Comparison of ENCODE assay signal across 1 cellular context in the genomic region with DNA sequence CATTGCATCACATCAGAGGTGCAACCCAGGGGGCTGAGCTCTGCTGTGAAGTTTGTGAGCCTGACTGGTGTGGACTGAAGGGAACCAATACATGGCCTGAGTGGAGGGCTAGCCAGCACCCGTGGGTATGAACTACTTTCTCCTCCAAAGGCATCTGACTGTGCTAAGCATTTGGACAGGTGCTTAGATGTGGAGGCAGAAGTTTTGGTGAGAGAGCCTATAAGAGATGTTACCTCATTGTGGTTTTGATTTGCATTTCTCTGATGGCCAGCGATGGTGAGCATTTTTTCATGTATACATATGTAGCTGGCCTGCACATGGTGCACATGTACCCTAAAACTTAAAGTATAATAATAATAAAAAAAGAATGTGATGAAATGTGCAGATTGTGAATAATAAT.
TF ChIP-seq lines count a peak whose summit lies in the region.

No MANE protein-coding gene starts in this region.

TF ChIP-seq in GM12878, 131 proteins besides CTCF, POLR2A, EP300 and RAD21 (continued from another document):
- TF ChIP-seq, protein P1, sequence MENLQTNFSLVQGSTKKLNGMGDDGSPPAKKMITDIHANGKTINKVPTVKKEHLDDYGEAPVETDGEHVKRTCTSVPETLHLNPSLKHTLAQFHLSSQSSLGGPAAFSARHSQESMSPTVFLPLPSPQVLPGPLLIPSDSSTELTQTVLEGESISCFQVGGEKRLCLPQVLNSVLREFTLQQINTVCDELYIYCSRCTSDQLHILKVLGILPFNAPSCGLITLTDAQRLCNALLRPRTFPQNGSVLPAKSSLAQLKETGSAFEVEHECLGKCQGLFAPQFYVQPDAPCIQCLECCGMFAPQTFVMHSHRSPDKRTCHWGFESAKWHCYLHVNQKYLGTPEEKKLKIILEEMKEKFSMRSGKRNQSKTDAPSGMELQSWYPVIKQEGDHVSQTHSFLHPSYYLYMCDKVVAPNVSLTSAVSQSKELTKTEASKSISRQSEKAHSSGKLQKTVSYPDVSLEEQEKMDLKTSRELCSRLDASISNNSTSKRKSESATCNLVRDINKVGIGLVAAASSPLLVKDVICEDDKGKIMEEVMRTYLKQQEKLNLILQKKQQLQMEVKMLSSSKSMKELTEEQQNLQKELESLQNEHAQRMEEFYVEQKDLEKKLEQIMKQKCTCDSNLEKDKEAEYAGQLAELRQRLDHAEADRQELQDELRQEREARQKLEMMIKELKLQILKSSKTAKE (IDR thresholded peaks at IDR 0.05; ENCODE audit: low read depth, poor library complexity, severe bottlenecking): no peak
- TF ChIP-seq TAF1 (IDR thresholded peaks at IDR 0.05; ENCODE audit: borderline replicate concordance, low read depth, low read length) (no peak), KAT2A (conservative IDR thresholded peaks at IDR 0.05; ENCODE audit: control insufficient read depth, low read depth, low read length) (no peak), SPI1 (IDR thresholded peaks at IDR 0.05; ENCODE audit: borderline replicate concordance, insufficient read depth, low read depth, low read length) (no peak), GATAD2B (conservative IDR thresholded peaks at IDR 0.05; ENCODE audit: low read depth) (no peak), IRF4 (IDR thresholded peaks at IDR 0.05; ENCODE audit: low read depth, low read length) (no peak), WRNIP1 (IDR thresholded peaks at IDR 0.05; ENCODE audit: borderline replicate concordance, low read depth, low read length) (no peak), NR2C2 (IDR thresholded peaks at IDR 0.05; ENCODE audit: borderline replicate concordance, control insufficient read depth, insufficient read length, low read depth) (no peak), ASH2L (IDR thresholded peaks at IDR 0.05; ENCODE audit: borderline replicate concordance, low read depth) (no peak), TCF7 (IDR thresholded peaks at IDR 0.05; ENCODE audit: borderline replicate concordance) (no peak), ZBED1 (IDR thresholded peaks at IDR 0.05; ENCODE audit: borderline replicate concordance) (no peak), CBFB (IDR thresholded peaks at IDR 0.05; ENCODE audit: low read depth) (no peak)
- TF ChIP-seq, protein P2, sequence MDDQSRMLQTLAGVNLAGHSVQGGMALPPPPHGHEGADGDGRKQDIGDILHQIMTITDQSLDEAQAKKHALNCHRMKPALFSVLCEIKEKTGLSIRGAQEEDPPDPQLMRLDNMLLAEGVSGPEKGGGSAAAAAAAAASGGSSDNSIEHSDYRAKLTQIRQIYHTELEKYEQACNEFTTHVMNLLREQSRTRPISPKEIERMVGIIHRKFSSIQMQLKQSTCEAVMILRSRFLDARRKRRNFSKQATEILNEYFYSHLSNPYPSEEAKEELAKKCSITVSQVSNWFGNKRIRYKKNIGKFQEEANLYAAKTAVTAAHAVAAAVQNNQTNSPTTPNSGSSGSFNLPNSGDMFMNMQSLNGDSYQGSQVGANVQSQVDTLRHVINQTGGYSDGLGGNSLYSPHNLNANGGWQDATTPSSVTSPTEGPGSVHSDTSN (IDR thresholded peaks at IDR 0.05; ENCODE audit: insufficient replicate concordance, low read depth, low read length): no peak
- TF ChIP-seq, protein P3, sequence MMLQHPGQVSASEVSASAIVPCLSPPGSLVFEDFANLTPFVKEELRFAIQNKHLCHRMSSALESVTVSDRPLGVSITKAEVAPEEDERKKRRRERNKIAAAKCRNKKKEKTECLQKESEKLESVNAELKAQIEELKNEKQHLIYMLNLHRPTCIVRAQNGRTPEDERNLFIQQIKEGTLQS (IDR thresholded peaks at IDR 0.05; ENCODE audit: borderline replicate concordance, extremely low read depth, low read depth, low read length): no peak
- TF ChIP-seq, protein P4, sequence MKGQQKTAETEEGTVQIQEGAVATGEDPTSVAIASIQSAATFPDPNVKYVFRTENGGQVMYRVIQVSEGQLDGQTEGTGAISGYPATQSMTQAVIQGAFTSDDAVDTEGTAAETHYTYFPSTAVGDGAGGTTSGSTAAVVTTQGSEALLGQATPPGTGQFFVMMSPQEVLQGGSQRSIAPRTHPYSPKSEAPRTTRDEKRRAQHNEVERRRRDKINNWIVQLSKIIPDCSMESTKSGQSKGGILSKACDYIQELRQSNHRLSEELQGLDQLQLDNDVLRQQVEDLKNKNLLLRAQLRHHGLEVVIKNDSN (IDR thresholded peaks at IDR 0.05; ENCODE audit: borderline replicate concordance, extremely low read length, insufficient read depth, low read depth, low read length): no peak
- TF ChIP-seq, protein P5, sequence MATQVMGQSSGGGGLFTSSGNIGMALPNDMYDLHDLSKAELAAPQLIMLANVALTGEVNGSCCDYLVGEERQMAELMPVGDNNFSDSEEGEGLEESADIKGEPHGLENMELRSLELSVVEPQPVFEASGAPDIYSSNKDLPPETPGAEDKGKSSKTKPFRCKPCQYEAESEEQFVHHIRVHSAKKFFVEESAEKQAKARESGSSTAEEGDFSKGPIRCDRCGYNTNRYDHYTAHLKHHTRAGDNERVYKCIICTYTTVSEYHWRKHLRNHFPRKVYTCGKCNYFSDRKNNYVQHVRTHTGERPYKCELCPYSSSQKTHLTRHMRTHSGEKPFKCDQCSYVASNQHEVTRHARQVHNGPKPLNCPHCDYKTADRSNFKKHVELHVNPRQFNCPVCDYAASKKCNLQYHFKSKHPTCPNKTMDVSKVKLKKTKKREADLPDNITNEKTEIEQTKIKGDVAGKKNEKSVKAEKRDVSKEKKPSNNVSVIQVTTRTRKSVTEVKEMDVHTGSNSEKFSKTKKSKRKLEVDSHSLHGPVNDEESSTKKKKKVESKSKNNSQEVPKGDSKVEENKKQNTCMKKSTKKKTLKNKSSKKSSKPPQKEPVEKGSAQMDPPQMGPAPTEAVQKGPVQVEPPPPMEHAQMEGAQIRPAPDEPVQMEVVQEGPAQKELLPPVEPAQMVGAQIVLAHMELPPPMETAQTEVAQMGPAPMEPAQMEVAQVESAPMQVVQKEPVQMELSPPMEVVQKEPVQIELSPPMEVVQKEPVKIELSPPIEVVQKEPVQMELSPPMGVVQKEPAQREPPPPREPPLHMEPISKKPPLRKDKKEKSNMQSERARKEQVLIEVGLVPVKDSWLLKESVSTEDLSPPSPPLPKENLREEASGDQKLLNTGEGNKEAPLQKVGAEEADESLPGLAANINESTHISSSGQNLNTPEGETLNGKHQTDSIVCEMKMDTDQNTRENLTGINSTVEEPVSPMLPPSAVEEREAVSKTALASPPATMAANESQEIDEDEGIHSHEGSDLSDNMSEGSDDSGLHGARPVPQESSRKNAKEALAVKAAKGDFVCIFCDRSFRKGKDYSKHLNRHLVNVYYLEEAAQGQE (IDR thresholded peaks at IDR 0.05; ENCODE audit: low read depth, low read length): no peak
- TF ChIP-seq, protein P6, sequence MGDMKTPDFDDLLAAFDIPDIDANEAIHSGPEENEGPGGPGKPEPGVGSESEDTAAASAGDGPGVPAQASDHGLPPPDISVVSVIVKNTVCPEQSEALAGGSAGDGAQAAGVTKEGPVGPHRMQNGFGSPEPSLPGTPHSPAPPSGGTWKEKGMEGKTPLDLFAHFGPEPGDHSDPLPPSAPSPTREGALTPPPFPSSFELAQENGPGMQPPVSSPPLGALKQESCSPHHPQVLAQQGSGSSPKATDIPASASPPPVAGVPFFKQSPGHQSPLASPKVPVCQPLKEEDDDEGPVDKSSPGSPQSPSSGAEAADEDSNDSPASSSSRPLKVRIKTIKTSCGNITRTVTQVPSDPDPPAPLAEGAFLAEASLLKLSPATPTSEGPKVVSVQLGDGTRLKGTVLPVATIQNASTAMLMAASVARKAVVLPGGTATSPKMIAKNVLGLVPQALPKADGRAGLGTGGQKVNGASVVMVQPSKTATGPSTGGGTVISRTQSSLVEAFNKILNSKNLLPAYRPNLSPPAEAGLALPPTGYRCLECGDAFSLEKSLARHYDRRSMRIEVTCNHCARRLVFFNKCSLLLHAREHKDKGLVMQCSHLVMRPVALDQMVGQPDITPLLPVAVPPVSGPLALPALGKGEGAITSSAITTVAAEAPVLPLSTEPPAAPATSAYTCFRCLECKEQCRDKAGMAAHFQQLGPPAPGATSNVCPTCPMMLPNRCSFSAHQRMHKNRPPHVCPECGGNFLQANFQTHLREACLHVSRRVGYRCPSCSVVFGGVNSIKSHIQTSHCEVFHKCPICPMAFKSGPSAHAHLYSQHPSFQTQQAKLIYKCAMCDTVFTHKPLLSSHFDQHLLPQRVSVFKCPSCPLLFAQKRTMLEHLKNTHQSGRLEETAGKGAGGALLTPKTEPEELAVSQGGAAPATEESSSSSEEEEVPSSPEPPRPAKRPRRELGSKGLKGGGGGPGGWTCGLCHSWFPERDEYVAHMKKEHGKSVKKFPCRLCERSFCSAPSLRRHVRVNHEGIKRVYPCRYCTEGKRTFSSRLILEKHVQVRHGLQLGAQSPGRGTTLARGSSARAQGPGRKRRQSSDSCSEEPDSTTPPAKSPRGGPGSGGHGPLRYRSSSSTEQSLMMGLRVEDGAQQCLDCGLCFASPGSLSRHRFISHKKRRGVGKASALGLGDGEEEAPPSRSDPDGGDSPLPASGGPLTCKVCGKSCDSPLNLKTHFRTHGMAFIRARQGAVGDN (IDR thresholded peaks at IDR 0.05): no peak
- TF ChIP-seq, protein P7, sequence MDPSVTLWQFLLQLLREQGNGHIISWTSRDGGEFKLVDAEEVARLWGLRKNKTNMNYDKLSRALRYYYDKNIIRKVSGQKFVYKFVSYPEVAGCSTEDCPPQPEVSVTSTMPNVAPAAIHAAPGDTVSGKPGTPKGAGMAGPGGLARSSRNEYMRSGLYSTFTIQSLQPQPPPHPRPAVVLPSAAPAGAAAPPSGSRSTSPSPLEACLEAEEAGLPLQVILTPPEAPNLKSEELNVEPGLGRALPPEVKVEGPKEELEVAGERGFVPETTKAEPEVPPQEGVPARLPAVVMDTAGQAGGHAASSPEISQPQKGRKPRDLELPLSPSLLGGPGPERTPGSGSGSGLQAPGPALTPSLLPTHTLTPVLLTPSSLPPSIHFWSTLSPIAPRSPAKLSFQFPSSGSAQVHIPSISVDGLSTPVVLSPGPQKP (IDR thresholded peaks at IDR 0.05; ENCODE audit: low read depth, low read length): no peak
- TF ChIP-seq, protein P8, sequence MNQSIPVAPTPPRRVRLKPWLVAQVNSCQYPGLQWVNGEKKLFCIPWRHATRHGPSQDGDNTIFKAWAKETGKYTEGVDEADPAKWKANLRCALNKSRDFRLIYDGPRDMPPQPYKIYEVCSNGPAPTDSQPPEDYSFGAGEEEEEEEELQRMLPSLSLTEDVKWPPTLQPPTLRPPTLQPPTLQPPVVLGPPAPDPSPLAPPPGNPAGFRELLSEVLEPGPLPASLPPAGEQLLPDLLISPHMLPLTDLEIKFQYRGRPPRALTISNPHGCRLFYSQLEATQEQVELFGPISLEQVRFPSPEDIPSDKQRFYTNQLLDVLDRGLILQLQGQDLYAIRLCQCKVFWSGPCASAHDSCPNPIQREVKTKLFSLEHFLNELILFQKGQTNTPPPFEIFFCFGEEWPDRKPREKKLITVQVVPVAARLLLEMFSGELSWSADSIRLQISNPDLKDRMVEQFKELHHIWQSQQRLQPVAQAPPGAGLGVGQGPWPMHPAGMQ (IDR thresholded peaks at IDR 0.05; ENCODE audit: borderline replicate concordance): no peak
TF ChIP-seq in GM12878: peak in this region for 0.
